Comparison of ENCODE assay signal across 6 cellular contexts in genomic region chr11:62671272-62671603, GRCh38. TPM values are rescaled to one million over a fixed set of nuclear protein-coding genes. Genes with fewer than 3 reads are reported as not detected.
DNase-seq lines count a peak whose midpoint lies in the region; ATAC-seq, FAIRE-seq and TF ChIP-seq lines count a peak whose summit lies in the region.

No MANE protein-coding gene starts in this region.

- ATAC-seq in GM19467 (IDR thresholded peaks at IDR 0.05; ENCODE audit: unreplicated experiment) = peak; percentile 11
- ATAC-seq in heart left ventricle = peak; percentile 27 to 32 (median 32)

- intact Hi-C loops in heart left ventricle (cut with DNase I) (loop anchor here in 1 of 10 donors (5.0 kb wide), 1 partner anchor 36 kb away; the partner anchor contains the start of genes BSCL2 and GNG3), transverse colon (cut with DNase I; ENCODE audit: low total_unique reads) (no loop called here)

- no peak for TF ChIP-seq EP300 in transverse colon (IDR thresholded peaks at IDR 0.05; ENCODE audit: low read depth)

- H3K4me1 ChIP-seq in heart left ventricle = peaks cover 5 to 60% (median 38%) of the 10 kb centered on the region in 12 donors
- peaks cover 26 to 60% (median 47%) of the 10 kb centered on the region in 4 donors for H3K4me1 ChIP-seq in transverse colon

- H3K9me3 ChIP-seq in heart left ventricle = no peaks in the 10 kb centered on the region
- H3K9me3 ChIP-seq in transverse colon = no peaks in the 10 kb centered on the region

- FAIRE-seq in RCC 7860 (lab: Jason Lieb, UNC) (no peak), HTR-8/SVneo (lab: Jason Lieb, UNC) (no peak)

- 1 to 2% (median 1%) methylated on average over 17 of the region's 17 CpGs for WGBS in heart left ventricle, 4 donors
- WGBS in transverse colon (ENCODE audit: low coverage in 1 of 2), 2 donors = 0% methylated on average over 9 to 17 of the region's 17 CpGs

- H3K4me3 ChIP-seq in heart left ventricle = peak overlapping the region; percentile 68 to 93 (median 76)
- H3K4me3 ChIP-seq in transverse colon = peak overlapping the region; percentile 51 to 79 (median 62)

- H3K27me3 ChIP-seq in heart left ventricle = no peaks in the 10 kb centered on the region
- no peaks in the 10 kb centered on the region for H3K27me3 ChIP-seq in transverse colon

- TF ChIP-seq POLR2A in heart left ventricle (IDR thresholded peaks at IDR 0.05) = no peak
- TF ChIP-seq POLR2A in transverse colon (IDR thresholded peaks at IDR 0.05) = no peak

- in situ Hi-C loops in transverse colon (cut with MboI; ENCODE audit: low pct_ligation_motif_present in 1 of 4, low pct_unique_long_range_greater_than_20kb in 1 of 4, low sequenced_read_pairs in 3 of 4) = no loop called here

- peak; percentile 7 for DNase-seq in RCC 7860 (ENCODE audit: low spot score)
- peak in 1 of 5 donors; percentile 50 for DNase-seq in heart left ventricle
- no peak for DNase-seq in transverse colon
- DNase-seq in HTR-8/SVneo (ENCODE audit: insufficient read length, low spot score) = no peak
- no peak for DNase-seq in islet precursor cell

- peak overlapping the region; percentile 82 to 97 (median 88) for H3K27ac ChIP-seq in heart left ventricle
- H3K27ac ChIP-seq in transverse colon = peak overlapping the region; percentile 92 to 93 (median 93)

- peaks cover 0 to 50% (median 44%) of the 10 kb centered on the region in 9 donors for H3K36me3 ChIP-seq in heart left ventricle
- H3K36me3 ChIP-seq in transverse colon = peaks cover 0 to 10% (median 0%) of the 10 kb centered on the region in 4 donors

- TF ChIP-seq CTCF in heart left ventricle (IDR thresholded peaks at IDR 0.05) (no peak), transverse colon (IDR thresholded peaks at IDR 0.05) (no peak)

RNA-seq across cellular contexts. Expression of gene UQCC3, which starts 0.2 kb away (rescaled TPM):
- 1 to 10 TPM; 5.3 to 8.8 (median 5.9) TPM for total RNA-seq in heart left ventricle
- 10 to 100 TPM; 11.5 to 15.8 TPM for polyA plus RNA-seq in heart left ventricle
- total RNA-seq in transverse colon = 10 to 100 TPM in 3 of 4 donors, 1 to 10 TPM in 1; 6.4 to 26.2 (median 15.3) TPM

RNA-seq across cellular contexts. Expression of gene LBHD1, which starts 0.8 kb away (rescaled TPM):
- total RNA-seq in heart left ventricle (1 to 10 TPM; 1.8 to 6.3 (median 2.9) TPM), transverse colon (10 to 100 TPM in 2 of 4 donors, 1 to 10 TPM in 2; 7.5 to 16.1 (median 10.1) TPM)
- polyA plus RNA-seq in heart left ventricle = 1 to 10 TPM; 1.4 to 1.8 TPM

RNA-seq across cellular contexts. Expression of gene CSKMT, which starts 6.1 kb away (rescaled TPM):
- total RNA-seq in heart left ventricle (1 to 10 TPM in 7 of 9 donors, under 1 TPM in 2; 0.38 to 8.7 (median 4.2) TPM), transverse colon (10 to 100 TPM in 1 of 4 donors, 1 to 10 TPM in 1, not detected in 2; 6.0 to 17.0 TPM)
- 1 to 10 TPM; 4.4 to 6.6 TPM for polyA plus RNA-seq in heart left ventricle

RNA-seq across cellular contexts. Expression of gene C11orf98, which starts 6.2 kb away (rescaled TPM):
- total RNA-seq in heart left ventricle = 10 to 100 TPM; 24.0 to 56.2 (median 28.5) TPM
- polyA plus RNA-seq in heart left ventricle = 100 to 1,000 TPM in 1 of 2 donors, 10 to 100 TPM in 1; 75.1 to 191 TPM
- total RNA-seq in transverse colon = 10 to 100 TPM; 12.5 to 53.7 (median 37.7) TPM

RNA-seq across cellular contexts. Expression of gene UBXN1, which starts 7.6 kb away (rescaled TPM):
- total RNA-seq in heart left ventricle (100 to 1,000 TPM in 1 of 9 donors, 10 to 100 TPM in 8; 69.2 to 116 (median 83.1) TPM), transverse colon (100 to 1,000 TPM; 129 to 219 (median 142) TPM)
- polyA plus RNA-seq in heart left ventricle = 100 to 1,000 TPM in 1 of 2 donors, 10 to 100 TPM in 1; 88.7 to 188 TPM
